In genomic region chr7:107208046-107208458, GRCh38 we compare ENCODE assay signal across 13 cellular contexts. TPM values are rescaled to one million over a fixed set of nuclear protein-coding genes. Genes with fewer than 3 reads are reported as not detected.
A peak's percentile ranks its signal among the peaks of the same experiment; 100 is the strongest.
DNase-seq lines count a peak whose midpoint lies in the region; ATAC-seq, FAIRE-seq and TF ChIP-seq lines count a peak whose summit lies in the region.
"Had no signal": no experiment of that assay in that cellular context is flagged by ENCODE, and none has a peak within 500 bp of the region (broad histone marks: within the 10 kb centered on the region; RNA-seq: fewer than 3 reads in every experiment).

No MANE protein-coding gene starts in this region.

- FAIRE-seq in GM12878 (lab: Jason Lieb, UNC): no peak

- H3K9me3 ChIP-seq in GM12878 (replicated peaks; ENCODE audit: control insufficient read depth, insufficient read depth, low read length) (no peaks in the 10 kb centered on the region; the same call in 1 of the 3 replicates), left lung (no peaks in the 10 kb centered on the region)
- H3K9me3 ChIP-seq: breast epithelium had no signal

- H3K36me3 ChIP-seq in GM12878 (ENCODE audit: control insufficient read depth in 2 of 2, insufficient read depth in 2 of 2, low read length in 1 of 2) (peaks cover 2 to 10% of the 10 kb centered on the region in 2 experiments; a peak in 3 of 4 replicates), left lung (peaks cover 0 to 73% of the 10 kb centered on the region in 2 donors)
- H3K36me3 ChIP-seq: breast epithelium had no signal

- DNase-seq in GM04503 (ENCODE audit: low read depth) (peak; percentile 21), GM12878 (ENCODE audit: low read depth, low spot score) (no peak), left cardiac atrium (no peak), GM13976 (ENCODE audit: low spot score) (no peak), left lung (no peak)
- DNase-seq in stimulated activated effector memory CD8-positive, alpha-beta T cell treated with anti-CD3 and anti-CD28 coated beads, Interleukin-12 subunit alpha, Interleukin-12 subunit beta, amount 100 ng/mL, for 72 hours (ENCODE audit: low spot score in 2 of 2): no peak
- DNase-seq in stimulated activated CD4-positive, alpha-beta T cell treated with anti-CD3 and anti-CD28 coated beads, Interleukin-4, amount 100 ng/mL, for 4 hours: no peak
- DNase-seq: mesendoderm; stimulated activated CD8-positive, alpha-beta memory T cell treated with anti-CD3 and anti-CD28 coated beads, Interleukin-4, amount 100 ng/mL, for 48 hours had no signal

- no peak for TF ChIP-seq EP300 in GM12878 (IDR thresholded peaks at IDR 0.05; ENCODE audit: borderline replicate concordance in 1 of 2, control insufficient read depth in 1 of 2, low read depth in 2 of 2, low read length in 2 of 2)

- H3K4me1 ChIP-seq in GM12878 (ENCODE audit: control insufficient read depth, insufficient read depth, low read length) (no peaks in the 10 kb centered on the region), left lung (peaks cover 0 to 4% of the 10 kb centered on the region in 2 donors)

- H3K27me3 ChIP-seq in GM12878 (replicated peaks in 1 of 2; ENCODE audit: control insufficient read depth in 2 of 2, insufficient read depth in 2 of 2, low read length in 1 of 2): no peaks in the 10 kb centered on the region
- no peaks in the 10 kb centered on the region for H3K27me3 ChIP-seq in left lung
- H3K27me3 ChIP-seq: breast epithelium had no signal

- no TSS peak for BruUV-seq in GM12878 (replicated peaks; lab: Mats Ljungman, UMichigan)

- TF ChIP-seq CTCF in GM12878 (IDR thresholded peaks at IDR 0.05 in 2 of 3, conservative IDR thresholded peaks at IDR 0.05 in 1 of 3; ENCODE audit: control insufficient read depth in 2 of 3, extremely low read depth in 1 of 3, insufficient read depth in 1 of 3, low read depth in 3 of 3, low read length in 3 of 3): no peak
- TF ChIP-seq CTCF in GM13976 (IDR thresholded peaks at IDR 0.05; ENCODE audit: borderline replicate concordance, control extremely low read depth, extremely low read depth, insufficient read depth, missing control alignments): no peak
- TF ChIP-seq CTCF in left lung (IDR thresholded peaks at IDR 0.05): no peak

- no peaks in the 10 kb centered on the region for H3K79me2 ChIP-seq in GM12878 (ENCODE audit: control insufficient read depth, insufficient read depth, low read length)

- ATAC-seq in GM12878: no peak
- peak; percentile 50 to 56 for ATAC-seq in left cardiac atrium
- no peak for ATAC-seq in stimulated activated effector memory CD8-positive, alpha-beta T cell treated with anti-CD3 and anti-CD28 coated beads, Interleukin-12 subunit alpha, Interleukin-12 subunit beta, amount 100 ng/mL, for 72 hours
- no peak for ATAC-seq in GM18511 (IDR thresholded peaks at IDR 0.05; ENCODE audit: unreplicated experiment)
- ATAC-seq in left lung: no peak

- intact Hi-C loops in GM12878 (cut with micrococcal nuclease; ENCODE audit: unreplicated experiment): no loop called here
- intact Hi-C loops in left cardiac atrium (cut with DNase I): loop anchor here in 1 of 2 donors (10.0 kb wide), 2 partner anchors 257 to 357 kb away; partner anchors contain the start of genes COG5 and DUS4L
- intact Hi-C loops in left lung (cut with DNase I): no loop called here

- no peak for TF ChIP-seq RAD21 in GM12878 (IDR thresholded peaks at IDR 0.05; ENCODE audit: insufficient read depth, low read depth, low read length)

- H3K4me3 Mint-ChIP-seq in stimulated activated effector memory CD8-positive, alpha-beta T cell treated with anti-CD3 and anti-CD28 coated beads, Interleukin-12 subunit alpha, Interleukin-12 subunit beta, amount 100 ng/mL, for 72 hours: no peak overlapping the region
- H3K4me3 Mint-ChIP-seq: T-helper 2 cell treated with Interferon-gamma antibody and Interleukin-4, amounts not matched to agents 5 μg/mL and 100 μg/mL, for 36 hours had no signal

- H3K27ac Mint-ChIP-seq in stimulated activated effector memory CD8-positive, alpha-beta T cell treated with anti-CD3 and anti-CD28 coated beads, Interleukin-12 subunit alpha, Interleukin-12 subunit beta, amount 100 ng/mL, for 72 hours: peak overlapping the region; percentile 26
- H3K27ac Mint-ChIP-seq: T-helper 2 cell treated with Interferon-gamma antibody and Interleukin-4, amounts not matched to agents 5 μg/mL and 100 μg/mL, for 36 hours had no signal

- H2AFZ ChIP-seq in GM12878 (ENCODE audit: control insufficient read depth, low read depth, low read length): no peak overlapping the region

- H3K27ac ChIP-seq in GM12878 (ENCODE audit: control insufficient read depth, insufficient read depth) (no peak overlapping the region), left lung (no peak overlapping the region)

- RAD21 ChIA-PET in GM12878 (lab: Charles Lee; ENCODE audit: unreplicated experiment): interaction anchor here (1.2 kb wide), 1 partner anchor 39 kb away, joined by 3 read pairs; the partner anchor contains the start of gene HBP1

- H3K4me1 Mint-ChIP-seq in stimulated activated effector memory CD8-positive, alpha-beta T cell treated with anti-CD3 and anti-CD28 coated beads, Interleukin-12 subunit alpha, Interleukin-12 subunit beta, amount 100 ng/mL, for 72 hours: no peaks in the 10 kb centered on the region

- in situ Hi-C loops in GM12878 (cut with MboI) (loop anchor here (10.0 kb wide), 1 partner anchor 517 kb away; no protein-coding TSS in a partner anchor), GM13976 (cut with MboI; ENCODE audit: low sequenced_read_pairs, unreplicated experiment) (loop anchor here (10.0 kb wide), 1 partner anchor 517 kb away; no protein-coding TSS in a partner anchor)

- TF ChIP-seq POLR2A in GM12878 (IDR thresholded peaks at IDR 0.05; ENCODE audit: low read depth, low read length): no peak

- WGBS in GM12878 (ENCODE audit: insufficient coverage, insufficient replicate concordance, low lambda C conversion rate, missing lambda C conversion rate): 100% methylated on average over 1 of the region's 1 CpG

- H3K9me3 Mint-ChIP-seq in stimulated activated effector memory CD8-positive, alpha-beta T cell treated with anti-CD3 and anti-CD28 coated beads, Interleukin-12 subunit alpha, Interleukin-12 subunit beta, amount 100 ng/mL, for 72 hours: no peaks in the 10 kb centered on the region
- H3K9me3 Mint-ChIP-seq: T-helper 2 cell treated with Interferon-gamma antibody and Interleukin-4, amounts not matched to agents 5 μg/mL and 100 μg/mL, for 36 hours had no signal

- SMC1A ChIA-PET in GM12878 (lab: Charles Lee; ENCODE audit: uncharacterized antibody, unreplicated experiment): interaction anchor here (1.5 kb wide), 1 partner anchor 26 kb away, joined by 3 read pairs; no protein-coding TSS in a partner anchor

- H3K4me3 ChIP-seq in GM12878: no peak overlapping the region
- H3K4me3 ChIP-seq in left lung: no peak overlapping the region
- H3K4me3 ChIP-seq: breast epithelium, skin epidermis had no signal

- H3K36me3 Mint-ChIP-seq in stimulated activated effector memory CD8-positive, alpha-beta T cell treated with anti-CD3 and anti-CD28 coated beads, Interleukin-12 subunit alpha, Interleukin-12 subunit beta, amount 100 ng/mL, for 72 hours: peaks cover 52% of the 10 kb centered on the region

- H4K20me1 ChIP-seq in GM12878 (ENCODE audit: control insufficient read depth, insufficient read depth): no peaks in the 10 kb centered on the region

- POLR2A ChIA-PET in GM12878 (lab: Charles Lee): no interaction called here

- CTCF ChIA-PET in GM12878 (lab: Yijun Ruan, JAX): no interaction called here

- H3K4me2 ChIP-seq in GM12878 (ENCODE audit: control insufficient read depth, insufficient read depth): no peak overlapping the region

- H3K9ac ChIP-seq in GM12878 (ENCODE audit: control insufficient read depth, insufficient read depth, low read length): no peak overlapping the region

TF ChIP-seq in GM12878, 131 proteins besides CTCF, POLR2A, EP300 and RAD21:
- no peak for TF ChIP-seq E2F8 (IDR thresholded peaks at IDR 0.05; ENCODE audit: low read depth, partially characterized antibody)
- 0 out of 2 replicates have a peak, but pooled peaks have one; percentile 14 for TF ChIP-seq MEF2A (IDR thresholded peaks at IDR 0.05; ENCODE audit: insufficient read depth, low read depth, low read length)

RNA-seq across cellular contexts. Expression of gene HBP1, which starts 39.2 kb away (rescaled TPM):
- 102 and 117 TPM in 2 replicates for total RNA-seq in GM12878 (2013; cell fraction: nucleolus; rRNA removed)
- total RNA-seq in GM12878 (2014; rRNA removed): 9.0 and 12.9 TPM in 2 replicates
- 9.7 and 10.1 TPM in 2 replicates for total RNA-seq in GM12878 (2014; rRNA removed; fragmentation: Illumina TruSeq; extraction: Trizol)
- 7.0 and 7.5 TPM in 2 replicates for total RNA-seq in GM12878 (2021)
- polyA plus RNA-seq in GM12878 (2011; ENCODE audit: low read depth): 11.0 TPM
- 30.9 and 36.9 TPM in 2 replicates for polyA plus RNA-seq in GM12878 (2011; rRNA removed)
- 14.2 and 23.9 TPM in 2 replicates for polyA plus RNA-seq in GM12878 (2011; cell fraction: cytosol; rRNA removed)
- 20.4 and 27.3 TPM in 2 replicates for polyA plus RNA-seq in GM12878 (2011; cell fraction: nucleus; rRNA removed)
- polyA plus RNA-seq in GM12878 (2012): 27.3 and 28.4 TPM in 2 replicates
- 8.0 and 8.4 TPM in 2 replicates for polyA plus RNA-seq in GM12878 (2014; fragmentation: Illumina TruSeq; extraction: Trizol)
- 10 to 100 TPM in 1 of 2 experiments, 1 to 10 TPM in 1; 8.5 to 10.2 TPM for polyA plus RNA-seq in GM12878 (2014; fragmentation: Nextera tagmentation; extraction: Ambion mirVana)
- polyA plus RNA-seq in GM12878 (2014; rRNA removed): 5.8 and 6.1 TPM in 2 replicates
- 10 to 100 TPM; 11.4 to 11.5 TPM for polyA plus RNA-seq in GM12878 (2016; fragmentation: Nextera tagmentation; extraction: Ambion mirVana)
- polyA minus RNA-seq in GM12878 (2011; rRNA and poly(A)+ RNA removed): 34.5 and 48.2 TPM in 2 replicates
- 10.1 and 10.2 TPM in 2 replicates for polyA minus RNA-seq in GM12878 (2011; cell fraction: cytosol; rRNA and poly(A)+ RNA removed)
- polyA minus RNA-seq in GM12878 (2011; cell fraction: nucleus; rRNA and poly(A)+ RNA removed): 24.0 and 27.3 TPM in 2 replicates
- 10 to 100 TPM; 31.7 to 58.8 TPM for total RNA-seq in left cardiac atrium
- 10 to 100 TPM; 47.9 to 68.8 TPM for total RNA-seq in left lung

Comparison
In these comparisons a context has a peak if more than half of its experiments do, and no peak if none do; other contexts are left out.
1. ATAC-seq: peak in left cardiac atrium (2 of 2); none in GM12878 (single experiment), stimulated activated effector memory CD8-positive, alpha-beta T cell treated with anti-CD3 and anti-CD28 coated beads, Interleukin-12 subunit alpha, Interleukin-12 subunit beta, amount 100 ng/mL, for 72 hours (single experiment), GM18511 (single experiment) and left lung (single experiment).